In the genomic region with DNA sequence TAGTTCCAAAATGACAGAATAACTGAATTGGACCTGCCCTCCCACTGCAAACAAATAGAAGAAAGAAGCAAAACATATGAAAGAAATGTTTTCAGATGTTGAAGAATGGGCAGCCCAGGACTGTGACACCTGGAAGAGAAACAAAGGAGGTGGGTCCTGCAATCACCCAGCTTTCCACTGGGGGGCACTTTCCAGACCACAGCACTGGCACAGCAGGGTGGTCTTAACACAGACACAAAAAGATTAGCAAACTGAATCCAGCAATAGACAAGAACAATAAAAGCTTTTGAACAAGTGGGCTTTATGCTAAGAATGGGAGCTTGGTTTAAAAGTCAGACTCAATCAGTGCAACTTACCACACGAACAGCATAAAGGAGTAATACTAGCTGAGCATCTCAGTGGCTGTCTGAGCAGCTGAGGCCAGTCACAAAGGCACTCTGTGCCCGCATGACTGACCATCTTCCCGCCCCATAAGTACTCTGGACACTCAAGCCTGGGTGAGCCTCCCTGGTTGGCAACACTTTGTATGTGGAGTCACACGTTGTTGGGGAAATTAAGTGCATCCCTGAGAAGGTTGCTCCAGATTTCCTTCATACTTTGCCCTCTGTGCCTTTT, we compare ENCODE assay signal across 9 cellular contexts. TPM values are rescaled to one million over a fixed set of nuclear protein-coding genes. Genes with fewer than 3 reads are reported as not detected.
DNase-seq lines count a peak whose midpoint lies in the region; ATAC-seq and TF ChIP-seq lines count a peak whose summit lies in the region.
"Had no signal": no experiment of that assay in that cellular context is flagged by ENCODE, and none has a peak within 500 bp of the region (broad histone marks: within the 10 kb centered on the region; RNA-seq: fewer than 3 reads in every experiment).

No MANE protein-coding gene starts in this region.

- H3K4me1 Mint-ChIP-seq in activated T-cell treated with anti-CD3 and anti-CD28 coated beads, Interleukin-2, amount 50 U/mL, for 72 hours (ENCODE audit: low read depth): no peaks in the 10 kb centered on the region
- H3K4me1 Mint-ChIP-seq in activated T-cell treated with anti-CD3 and anti-CD28 coated beads, Interleukin-2, amount 50 U/mL, for 24 hours (ENCODE audit: low read depth): no peaks in the 10 kb centered on the region

- H3K4me1 ChIP-seq in smooth muscle cell (ENCODE audit: low read depth): peaks cover 7% of the 10 kb centered on the region

- no peak overlapping the region for H3K27ac ChIP-seq in smooth muscle cell (ENCODE audit: low read depth)

- H3K27me3 ChIP-seq in smooth muscle cell (ENCODE audit: low read depth): no peaks in the 10 kb centered on the region

- no peak overlapping the region for H3K27ac Mint-ChIP-seq in activated T-cell treated with anti-CD3 and anti-CD28 coated beads, Interleukin-2, amount 50 U/mL, for 72 hours
- H3K27ac Mint-ChIP-seq in activated T-cell treated with anti-CD3 and anti-CD28 coated beads, Interleukin-2, amount 50 U/mL, for 24 hours: no peak overlapping the region

- peak; percentile 9 to 14 for DNase-seq in activated T-cell treated with anti-CD3 and anti-CD28 coated beads, Interleukin-2, amount 50 U/mL, for 72 hours
- DNase-seq in activated T-cell treated with anti-CD3 and anti-CD28 coated beads, Interleukin-2, amount 50 U/mL, for 1 hour: no peak
- peak; percentile 27 for DNase-seq in NCI-H146 treated with DMSO at 0.1 percent for 48 hours (lab: John Stamatoyannopoulos, UW; ENCODE audit: unreplicated experiment)
- DNase-seq in choroid plexus epithelial cell (ENCODE audit: low read depth): peak; percentile 42
- no peak for DNase-seq in smooth muscle cell (lab: John Stamatoyannopoulos, UW; ENCODE audit: unreplicated experiment)
- no peak for DNase-seq in activated T-cell treated with anti-CD3 and anti-CD28 coated beads, Interleukin-2, amount 50 U/mL, for 24 hours
- DNase-seq in AG08395 (ENCODE audit: low spot score): no peak

- H2AFZ ChIP-seq in smooth muscle cell (ENCODE audit: low read depth): no peak overlapping the region

- no peaks in the 10 kb centered on the region for H3K9me3 ChIP-seq in smooth muscle cell (replicated peaks; ENCODE audit: low read depth)

- H3K27me3 Mint-ChIP-seq in activated T-cell treated with anti-CD3 and anti-CD28 coated beads, Interleukin-2, amount 50 U/mL, for 72 hours (ENCODE audit: low read depth): peaks cover 23% of the 10 kb centered on the region
- peaks cover 15% of the 10 kb centered on the region for H3K27me3 Mint-ChIP-seq in activated T-cell treated with anti-CD3 and anti-CD28 coated beads, Interleukin-2, amount 50 U/mL, for 24 hours

- TF ChIP-seq CTCF in choroid plexus epithelial cell (conservative IDR thresholded peaks at IDR 0.05; ENCODE audit: low read depth, low read length) (peak; percentile 86), smooth muscle cell (IDR thresholded peaks at IDR 0.05; ENCODE audit: borderline replicate concordance, insufficient read depth, poor library complexity, severe bottlenecking) (peak; percentile 44)

- H3K9ac ChIP-seq in smooth muscle cell (ENCODE audit: low read depth): no peak overlapping the region

- H3K4me2 ChIP-seq in smooth muscle cell: no peak overlapping the region

- no peak overlapping the region for H3K4me3 ChIP-seq in choroid plexus epithelial cell (ENCODE audit: low read depth, low read length)
- no peak overlapping the region for H3K4me3 ChIP-seq in smooth muscle cell

- H3F3A ChIP-seq in smooth muscle cell (ENCODE audit: low read depth): peaks cover 13% of the 10 kb centered on the region

- H3K36me3 ChIP-seq in smooth muscle cell (ENCODE audit: low read depth): no peaks in the 10 kb centered on the region

- no peak overlapping the region for H3K4me3 Mint-ChIP-seq in activated T-cell treated with anti-CD3 and anti-CD28 coated beads, Interleukin-2, amount 50 U/mL, for 72 hours
- H3K4me3 Mint-ChIP-seq in activated T-cell treated with anti-CD3 and anti-CD28 coated beads, Interleukin-2, amount 50 U/mL, for 24 hours: no peak overlapping the region
- H3K4me3 Mint-ChIP-seq: naive thymus-derived CD8-positive, alpha-beta T cell had no signal

- H4K20me1 ChIP-seq in smooth muscle cell (ENCODE audit: low read depth): no peaks in the 10 kb centered on the region

- 84% methylated on average over 4 of the region's 4 CpGs for WGBS in smooth muscle cell (ENCODE audit: low lambda C conversion rate)

- H3K36me3 Mint-ChIP-seq in activated T-cell treated with anti-CD3 and anti-CD28 coated beads, Interleukin-2, amount 50 U/mL, for 72 hours (ENCODE audit: insufficient read depth in 2 of 2): no peaks in the 10 kb centered on the region
- no peaks in the 10 kb centered on the region for H3K36me3 Mint-ChIP-seq in activated T-cell treated with anti-CD3 and anti-CD28 coated beads, Interleukin-2, amount 50 U/mL, for 24 hours (ENCODE audit: low read depth)

- no peak for ATAC-seq in activated T-cell treated with anti-CD3 and anti-CD28 coated beads, Interleukin-2, amount 50 U/mL, for 72 hours (replicated peaks in 1 of 2)
- no peak for ATAC-seq in HG03108 (IDR thresholded peaks at IDR 0.05; ENCODE audit: unreplicated experiment)

- H3K9me3 Mint-ChIP-seq in activated T-cell treated with anti-CD3 and anti-CD28 coated beads, Interleukin-2, amount 50 U/mL, for 72 hours: no peaks in the 10 kb centered on the region
- no peaks in the 10 kb centered on the region for H3K9me3 Mint-ChIP-seq in activated T-cell treated with anti-CD3 and anti-CD28 coated beads, Interleukin-2, amount 50 U/mL, for 24 hours

- H3K79me2 ChIP-seq in smooth muscle cell (ENCODE audit: low read depth): no peaks in the 10 kb centered on the region

RNA-seq across cellular contexts. Expression of gene JKAMP, which starts 27.7 kb away (rescaled TPM):
- total RNA-seq in activated T-cell treated with anti-CD3 and anti-CD28 coated beads, Interleukin-2, amount 50 U/mL, for 72 hours: 10 to 100 TPM; 18.3 to 21.0 TPM
- total RNA-seq in smooth muscle cell: 141 and 147 TPM in 2 replicates
- 72.3 and 81.2 TPM in 2 replicates for polyA plus RNA-seq in smooth muscle cell

RNA-seq across cellular contexts. Expression of gene L3HYPDH, which starts 27.8 kb away (rescaled TPM):
- total RNA-seq in activated T-cell treated with anti-CD3 and anti-CD28 coated beads, Interleukin-2, amount 50 U/mL, for 72 hours: 10 to 100 TPM in 1 of 2 donors, 1 to 10 TPM in 1; 8.6 to 10.9 TPM
- 33.5 and 45.8 TPM in 2 replicates for total RNA-seq in smooth muscle cell
- 27.7 and 33.7 TPM in 2 replicates for polyA plus RNA-seq in smooth muscle cell

RNA-seq across cellular contexts. Expression of gene GPR135, which starts 46.8 kb away (rescaled TPM):
- total RNA-seq in activated T-cell treated with anti-CD3 and anti-CD28 coated beads, Interleukin-2, amount 50 U/mL, for 72 hours: 1 to 10 TPM in 1 of 2 donors, under 1 TPM in 1; 0.74 to 1.1 TPM
- 2.1 and 3.1 TPM in 2 replicates for total RNA-seq in smooth muscle cell
- polyA plus RNA-seq in smooth muscle cell: 0.40 and 1.1 TPM in 2 replicates

Comparison
In these comparisons a context has a peak if more than half of its experiments do, and no peak if none do; other contexts are left out.
1. DNase-seq: peak in activated T-cell treated with anti-CD3 and anti-CD28 coated beads, Interleukin-2, amount 50 U/mL, for 72 hours (2 of 2), NCI-H146 treated with DMSO at 0.1 percent for 48 hours (single experiment) and choroid plexus epithelial cell (single experiment); none in activated T-cell treated with anti-CD3 and anti-CD28 coated beads, Interleukin-2, amount 50 U/mL, for 1 hour (single experiment), smooth muscle cell (single experiment), activated T-cell treated with anti-CD3 and anti-CD28 coated beads, Interleukin-2, amount 50 U/mL, for 24 hours (single experiment) and AG08395 (single experiment).